14 cellular contexts compared by ENCODE assay signal in the genomic region with DNA sequence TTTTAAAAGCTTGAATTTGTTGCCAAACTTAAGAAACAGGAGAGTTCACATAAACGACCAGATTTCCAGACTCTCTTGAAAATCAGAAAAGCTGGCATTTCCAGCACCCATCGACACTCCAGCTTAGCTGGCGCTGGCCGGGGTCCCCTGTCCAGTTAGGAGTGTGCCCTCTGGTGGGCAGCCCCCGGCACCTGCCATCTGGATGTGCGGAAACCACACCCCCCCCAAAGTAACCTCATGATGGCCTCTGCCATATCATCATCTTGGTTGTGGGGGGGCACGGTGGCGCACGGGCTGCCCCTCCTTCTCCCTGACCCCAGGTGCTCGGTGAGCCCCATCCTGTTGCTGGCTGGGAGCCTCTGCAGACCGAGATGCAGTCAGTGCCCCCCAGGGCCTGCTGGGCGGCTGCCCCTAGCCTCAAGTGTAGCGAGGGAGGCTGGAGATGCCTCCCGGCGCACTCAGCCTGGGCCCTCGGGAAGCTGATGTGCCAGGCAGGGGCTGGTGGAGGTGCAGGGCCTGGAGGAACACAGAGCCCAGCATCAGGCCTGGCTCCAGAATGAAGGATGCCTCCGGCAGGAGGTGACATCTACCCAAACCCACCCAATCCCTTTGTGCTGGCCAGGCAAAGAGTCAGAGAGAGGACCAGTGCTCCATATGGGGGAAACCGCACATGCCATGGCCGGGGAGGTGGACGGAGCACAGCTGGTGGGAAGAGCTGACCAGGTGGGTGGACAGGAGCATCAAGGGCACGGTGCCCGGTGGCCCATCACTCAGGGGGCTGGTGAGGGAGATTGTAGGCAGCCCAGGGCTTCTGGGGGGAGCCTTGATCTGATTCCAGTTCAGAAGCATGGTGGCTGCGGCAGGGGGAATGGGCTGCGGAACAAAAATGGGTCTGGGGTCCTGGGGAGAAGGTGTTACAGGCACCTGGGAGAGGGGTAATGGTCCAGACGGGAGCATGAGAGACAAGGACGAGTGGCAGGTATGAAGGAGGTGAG.
A peak's percentile ranks its signal among the peaks of the same experiment; 100 is the strongest.
DNase-seq lines count a peak whose midpoint lies in the region; ATAC-seq and TF ChIP-seq lines count a peak whose summit lies in the region.
"Had no signal": no experiment of that assay in that cellular context is flagged by ENCODE, and none has a peak within 500 bp of the region (broad histone marks: within the 10 kb centered on the region; RNA-seq: fewer than 3 reads in every experiment).

No MANE protein-coding gene starts in this region.

- in situ Hi-C loops in Panc1 (cut with HindIII; ENCODE audit: low pct_unique_long_range_greater_than_20kb, low sequenced_read_pairs): no loop called here

- H3K4me3 ChIP-seq in ACC112 (ENCODE audit: low read depth, low read length) (peak overlapping the region; percentile 19; the same call in 1 of the 2 replicates), Panc1 (ENCODE audit: low read depth in 2 of 2, low read length in 2 of 2) (no peak overlapping the region), gastroesophageal sphincter (no peak overlapping the region), trophoblast cell (ENCODE audit: low read depth, low read length) (no peak overlapping the region)
- H3K4me3 ChIP-seq: dorsolateral prefrontal cortex had no signal

- peak; percentile 56; the same call in 1 of the 2 replicates for TF ChIP-seq CTCF in Panc1 (IDR thresholded peaks at IDR 0.05)
- peak in 1 of 4 experiments; percentile 11 for TF ChIP-seq CTCF in gastroesophageal sphincter (IDR thresholded peaks at IDR 0.05)

- no peak for ATAC-seq in Panc1
- no peak for ATAC-seq in gastroesophageal sphincter
- no peak for ATAC-seq in GM21381 (IDR thresholded peaks at IDR 0.05; ENCODE audit: unreplicated experiment)
- no peak for ATAC-seq in HG03175 (IDR thresholded peaks at IDR 0.05; ENCODE audit: unreplicated experiment)
- no peak for ATAC-seq in stimulated activated naive CD8-positive, alpha-beta T cell treated with anti-CD3 and anti-CD28 coated beads, Interleukin-15, Interleukin-2, amounts not matched to agents 100 U/mL and 50 U/mL, for 24 hours
- ATAC-seq: stimulated activated naive B cell treated with anti-CD40 and anti-IgM and Interleukin-4, amounts not matched to agents 10 μg/mL and 1 μg/mL and 100 μg/mL, for 72 hours had no signal

- peak overlapping the region; percentile 67 for H2BK5ac ChIP-seq in trophoblast cell (ENCODE audit: low read depth, low read length, poor library complexity)

- POLR2A ChIA-PET in Panc1 (lab: Charles Lee): no interaction called here

- H3K9ac ChIP-seq in trophoblast cell (ENCODE audit: low read length): no peak overlapping the region

- H3K4ac ChIP-seq in trophoblast cell (ENCODE audit: low read depth, low read length): peak overlapping the region; percentile 66

- H2AFZ ChIP-seq in ACC112 (ENCODE audit: low read length, unreplicated experiment): no peak overlapping the region
- no peak overlapping the region for H2AFZ ChIP-seq in trophoblast cell (ENCODE audit: insufficient read depth, low read length, poor library complexity)

- 81 to 91% methylated on average over 4 to 8 of the region's 26 CpGs for WGBS in gastroesophageal sphincter (ENCODE audit: low coverage in 1 of 2), 2 donors
- no CpG with 5 or more reads among the region's 26 CpGs for WGBS in trophoblast cell (ENCODE audit: extremely low coverage, insufficient coverage, insufficient read length)

- intact Hi-C loops in Panc1 (cut with micrococcal nuclease; ENCODE audit: unreplicated experiment): no loop called here

- H3K27me3 ChIP-seq in ACC112 (ENCODE audit: insufficient read depth, low read length): no peaks in the 10 kb centered on the region
- no peaks in the 10 kb centered on the region for H3K27me3 ChIP-seq in Panc1 (ENCODE audit: control insufficient read depth, insufficient read depth, low read length)
- peaks cover 5% of the 10 kb centered on the region for H3K27me3 ChIP-seq in gastroesophageal sphincter
- H3K27me3 ChIP-seq in trophoblast cell (ENCODE audit: insufficient read depth, low read length): no peaks in the 10 kb centered on the region
- H3K27me3 ChIP-seq: dorsolateral prefrontal cortex had no signal

- peak overlapping the region; percentile 96 for H2BK12ac ChIP-seq in trophoblast cell (ENCODE audit: low read length)

- H3K4me1 ChIP-seq in ACC112 (ENCODE audit: control insufficient read depth, insufficient read depth, low read length, unreplicated experiment): peaks cover 69% of the 10 kb centered on the region
- peaks cover 7% of the 10 kb centered on the region for H3K4me1 ChIP-seq in Panc1 (ENCODE audit: control insufficient read depth, insufficient read depth, low read length)
- peaks cover 0 to 74% (median 40%) of the 10 kb centered on the region in 3 donors for H3K4me1 ChIP-seq in gastroesophageal sphincter
- peaks cover 50 to 57% of the 10 kb centered on the region in 2 experiments for H3K4me1 ChIP-seq in trophoblast cell (ENCODE audit: control insufficient read depth in 1 of 2, insufficient read depth in 2 of 2, low read length in 2 of 2)

- peak overlapping the region; percentile 91 for H2AK5ac ChIP-seq in trophoblast cell (ENCODE audit: low read length)

- H3K79me2 ChIP-seq in ACC112 (ENCODE audit: control insufficient read depth, insufficient read depth, low read length, unreplicated experiment) (peaks cover 41% of the 10 kb centered on the region), trophoblast cell (ENCODE audit: control insufficient read depth, insufficient read depth, low read length, poor library complexity) (peaks cover 6% of the 10 kb centered on the region)

- H3K36me3 ChIP-seq in ACC112 (ENCODE audit: insufficient read depth, low read length): no peaks in the 10 kb centered on the region
- no peaks in the 10 kb centered on the region for H3K36me3 ChIP-seq in Panc1 (ENCODE audit: control insufficient read depth, insufficient read depth, low read length)
- peaks cover 0 to 4% of the 10 kb centered on the region in 2 donors for H3K36me3 ChIP-seq in gastroesophageal sphincter
- peaks cover 5% of the 10 kb centered on the region in 2 experiments for H3K36me3 ChIP-seq in trophoblast cell (ENCODE audit: control insufficient read depth in 1 of 2, insufficient read depth in 2 of 2, low read length in 2 of 2)

- H3K14ac ChIP-seq in trophoblast cell (ENCODE audit: low read length): peak overlapping the region; percentile 67

- DNase-seq in Panc1 (ENCODE audit: low read depth, low spot score) (no peak), trophoblast cell (no peak), NCI-H510A treated with DMSO at 0.1 percent for 48 hours (lab: John Stamatoyannopoulos, UW) (no peak)
- no peak for DNase-seq in stimulated activated naive CD8-positive, alpha-beta T cell treated with anti-CD3 and anti-CD28 coated beads, Interleukin-15, Interleukin-2, amounts not matched to agents 100 U/mL and 50 U/mL, for 24 hours
- DNase-seq: activated CD4-positive, alpha-beta memory T cell treated with anti-CD3 and anti-CD28 coated beads, Interleukin-2, amount 10 ng/mL, durations not matched to agents 7 days and 5 days; activated naive CD4-positive, alpha-beta T cell treated with anti-CD3 and anti-CD28 coated beads, Interleukin-2, amount 10 ng/mL, durations not matched to agents 7 days and 5 days; dorsolateral prefrontal cortex; NCI-H2029; stimulated activated CD4-positive, alpha-beta T cell treated with anti-CD3 and anti-CD28 coated beads, Interleukin-15, amount 100 ng/mL, for 24 hours; stimulated activated naive B cell treated with anti-CD40 and anti-IgM and Interleukin-4, amounts not matched to agents 10 μg/mL and 1 μg/mL and 100 μg/mL, for 72 hours had no signal

- no peaks in the 10 kb centered on the region for H3K9me3 ChIP-seq in Panc1 (ENCODE audit: control insufficient read depth, insufficient read depth, low read depth, low read length)
- H3K9me3 ChIP-seq in gastroesophageal sphincter: no peaks in the 10 kb centered on the region
- H3K9me3 ChIP-seq in trophoblast cell (ENCODE audit: insufficient read depth, low read depth, low read length): peaks cover 2% of the 10 kb centered on the region

- no peak for TF ChIP-seq POLR2A in gastroesophageal sphincter (IDR thresholded peaks at IDR 0.05)

- H3K23ac ChIP-seq in trophoblast cell (ENCODE audit: low read length): no peak overlapping the region

- BruUV-seq in Panc1 (replicated peaks; lab: Mats Ljungman, UMichigan): no TSS peak

- H3K27ac ChIP-seq in ACC112 (ENCODE audit: low read depth, low read length): peak overlapping the region; percentile 94
- H3K27ac ChIP-seq in Panc1 (ENCODE audit: low read length): no peak overlapping the region
- H3K27ac ChIP-seq in gastroesophageal sphincter: peak overlapping the region in 3 of 4 donors; percentile 78 to 81 (median 80)
- H3K27ac ChIP-seq in trophoblast cell (ENCODE audit: low read depth, low read length): no peak overlapping the region

- no peak overlapping the region for H4K8ac ChIP-seq in trophoblast cell (ENCODE audit: low read depth, low read length)

- no peak overlapping the region for H4K12ac ChIP-seq in trophoblast cell (ENCODE audit: low read depth, low read length)

- peak overlapping the region; percentile 92 for H4K91ac ChIP-seq in trophoblast cell (ENCODE audit: low read depth, low read length)

- CTCF ChIA-PET in Panc1 (lab: Charles Lee): interaction anchor here (0.6 kb wide), 3 partner anchors 170 to 638 kb away, joined by 3 to 4 read pairs (median 4); no protein-coding TSS in a partner anchor

- no peak for TF ChIP-seq EP300 in gastroesophageal sphincter (IDR thresholded peaks at IDR 0.05)

- peaks cover 48% of the 10 kb centered on the region for H3K79me1 ChIP-seq in trophoblast cell (ENCODE audit: low read length)

- peak overlapping the region; percentile 82 for H2BK120ac ChIP-seq in trophoblast cell (ENCODE audit: insufficient read depth, low read length, poor library complexity)

- H3K4me2 ChIP-seq in trophoblast cell (ENCODE audit: low read length): no peak overlapping the region

- peak overlapping the region; percentile 19 for H3K18ac ChIP-seq in trophoblast cell (ENCODE audit: low read length)

Comparison
In these comparisons a context has a peak if more than half of its experiments do, and no peak if none do; other contexts are left out.
1. H3K27ac ChIP-seq: peak in ACC112 (single experiment) and gastroesophageal sphincter (3 of 4); none in Panc1 (single experiment) and trophoblast cell (single experiment).